In the genomic region with DNA sequence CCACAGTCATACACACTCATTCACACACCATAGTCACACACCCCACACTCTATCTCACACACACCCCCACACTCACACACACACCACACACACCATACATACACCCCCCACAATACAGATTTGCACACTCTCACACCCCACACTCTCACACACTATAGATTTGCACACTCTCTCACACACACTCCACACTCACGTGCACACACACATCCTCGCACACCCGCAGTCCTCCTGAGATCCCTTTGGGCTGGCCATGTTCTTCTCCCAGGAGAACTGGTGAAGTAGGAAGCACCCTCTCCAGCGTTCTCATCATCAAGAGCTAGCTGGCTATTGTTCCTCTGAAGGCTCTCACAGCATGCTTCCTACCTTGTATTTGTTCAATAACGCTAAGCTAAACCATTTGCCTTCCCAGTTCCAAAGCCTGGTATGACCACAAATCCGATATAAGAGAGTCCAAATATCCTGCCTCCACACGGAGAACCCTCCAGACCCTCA, we compare ENCODE assay signal across 30 cellular contexts.
A peak's percentile ranks its signal among the peaks of the same experiment; 100 is the strongest.
DNase-seq lines count a peak whose midpoint lies in the region; ATAC-seq, FAIRE-seq and TF ChIP-seq lines count a peak whose summit lies in the region.
"Had no signal": no experiment of that assay in that cellular context is flagged by ENCODE, and none has a peak within 500 bp of the region (broad histone marks: within the 10 kb centered on the region; RNA-seq: fewer than 3 reads in every experiment).

No MANE protein-coding gene starts in this region.

- H4K8ac ChIP-seq in IMR-90 (ENCODE audit: low read depth in 2 of 2, low read length in 2 of 2) (peak overlapping the region; percentile 93 to 95), H1 (ENCODE audit: extremely low read depth, insufficient read depth, low read length) (peak overlapping the region; percentile 4; the same call in 1 of the 2 replicates)

- BruUV-seq in IMR-90 (replicated peaks; lab: Mats Ljungman, UMichigan), result no TSS peak

- H2BK5ac ChIP-seq in IMR-90 (ENCODE audit: low read depth, low read length, poor library complexity, severe bottlenecking) (peak overlapping the region; percentile 91), H1 (ENCODE audit: low read depth, low read length) (peak overlapping the region; percentile 87)

- H4K20me1 ChIP-seq in IMR-90 (ENCODE audit: insufficient read depth, low read length) (no peaks in the 10 kb centered on the region), H1 (replicated peaks in 1 of 2; ENCODE audit: control insufficient read depth in 1 of 2, insufficient read depth in 2 of 2, low read length in 2 of 2) (peaks cover 0 to 4% of the 10 kb centered on the region in 2 experiments), osteoblast (ENCODE audit: insufficient read depth, low read length) (no peaks in the 10 kb centered on the region)

- ATAC-seq in IMR-90 (ENCODE audit: low read depth), result no peak
- ATAC-seq: activated CD4-positive, CD25-positive, alpha-beta regulatory T cell treated with anti-CD3 and anti-CD28 coated beads, Interleukin-2, amount 50 U/mL, for 24 hours; naive thymus-derived CD8-positive, alpha-beta T cell had no signal

- in situ Hi-C loops in IMR-90 (cut with MboI; ENCODE audit: low sequenced_read_pairs), result no loop called here
- in situ Hi-C loops in GM13976 (cut with MboI; ENCODE audit: low sequenced_read_pairs, unreplicated experiment), result no loop called here

- peak overlapping the region; percentile 26; the same call in 1 of the 2 replicates for H3K27ac ChIP-seq in IMR-90 (ENCODE audit: insufficient read depth, low read length)
- no peak overlapping the region for H3K27ac ChIP-seq in H1 (ENCODE audit: low read depth, low read length)
- H3K27ac ChIP-seq in osteoblast (ENCODE audit: low read depth, low read length), result no peak overlapping the region
- H3K27ac ChIP-seq: gastroesophageal sphincter, left ventricle myocardium inferior, Peyer's patch, SJCRH30 had no signal

- TF ChIP-seq POLR2A in IMR-90 (IDR thresholded peaks at IDR 0.05; ENCODE audit: low read depth, low read length), result no peak
- no peak for TF ChIP-seq POLR2A in H1 (IDR thresholded peaks at IDR 0.05; ENCODE audit: control extremely low read depth in 1 of 2, low read depth in 2 of 2, low read length in 2 of 2)

- TF ChIP-seq RAD21 in IMR-90 (IDR thresholded peaks at IDR 0.05; ENCODE audit: low read length) (no peak), H1 (IDR thresholded peaks at IDR 0.05 in 1 of 2, conservative IDR thresholded peaks at IDR 0.05 in 1 of 2; ENCODE audit: low read depth in 2 of 2, low read length in 2 of 2) (no peak)

- H3K79me2 ChIP-seq in H1 (ENCODE audit: control insufficient read depth in 1 of 2, insufficient read depth in 2 of 2, low read length in 2 of 2) (no peaks in the 10 kb centered on the region), osteoblast (ENCODE audit: insufficient read depth, low read length) (no peaks in the 10 kb centered on the region)

- FAIRE-seq in H1 (lab: Jason Lieb, UNC), result no peak
- FAIRE-seq: endometrium, GM19239, islet of Langerhans, TTC549 had no signal

- H2AFZ ChIP-seq in IMR-90 (replicated peaks; ENCODE audit: low read length, poor library complexity) (peak overlapping the region; percentile 59), H1 (ENCODE audit: low read length) (no peak overlapping the region), osteoblast (ENCODE audit: low read length) (peak overlapping the region; percentile 49)

- H4K5ac ChIP-seq in IMR-90 (ENCODE audit: low read depth, low read length), result peak overlapping the region; percentile 72; the same call in 1 of the 2 replicates
- no peak overlapping the region for H4K5ac ChIP-seq in H1 (ENCODE audit: insufficient read length, low read depth, low read length)

- H3K4me3 ChIP-seq in IMR-90 (ENCODE audit: insufficient read depth, low read depth, low read length) (no peak overlapping the region), H1 (ENCODE audit: extremely low read depth in 1 of 4, insufficient read depth in 2 of 4, low read depth in 3 of 4, low read length in 4 of 4) (no peak overlapping the region), osteoblast (ENCODE audit: insufficient read depth, low read length) (no peak overlapping the region)
- H3K4me3 ChIP-seq: gastroesophageal sphincter, left ventricle myocardium inferior, Peyer's patch, SJCRH30 had no signal

- peaks cover 8% of the 10 kb centered on the region; the same call in 1 of the 2 replicates for H3K23me2 ChIP-seq in H1 (ENCODE audit: low read depth, low read length)

- H3K27me3 ChIP-seq in IMR-90 (ENCODE audit: control insufficient read depth, insufficient read depth, low read length), result no peaks in the 10 kb centered on the region
- H3K27me3 ChIP-seq in H1 (replicated peaks in 1 of 4; ENCODE audit: control insufficient read depth in 3 of 4, extremely low read depth in 1 of 4, insufficient read depth in 3 of 4, low read length in 3 of 4), result no peaks in the 10 kb centered on the region
- peaks cover 12% of the 10 kb centered on the region for H3K27me3 ChIP-seq in osteoblast (ENCODE audit: insufficient read depth, low read length)
- H3K27me3 ChIP-seq: Peyer's patch had no signal

- H3K56ac ChIP-seq in IMR-90 (ENCODE audit: extremely low read depth, insufficient read depth, low read length) (peak overlapping the region; percentile 27), H1 (replicated peaks; ENCODE audit: insufficient read length, low read depth, low read length) (peak overlapping the region; percentile 9)

- CTCF ChIA-PET in IMR-90 (lab: Yijun Ruan, JAX) (interaction anchor here (0.7 to 1.0 kb wide), 2 partner anchors 21 to 998 kb away, joined by 3 read pairs; no protein-coding TSS in a partner anchor), H1 (lab: Charles Lee; ENCODE audit: partially characterized antibody) (interaction anchor here (0.7 to 1.2 kb wide), 4 partner anchors 20 to 241 kb away, joined by 3 to 4 read pairs (median 3); no protein-coding TSS in a partner anchor)

- DNase-seq in DMS53 (lab: John Stamatoyannopoulos, UW) (peak; percentile 90), IMR-90 (no peak), H1 (ENCODE audit: low read depth in 1 of 2, low spot score in 2 of 2) (no peak), osteoblast (ENCODE audit: insufficient read length, low spot score, missing footprints) (no peak), NCI-H2107 (lab: John Stamatoyannopoulos, UW) (no peak), inferior parietal cortex (ENCODE audit: extremely low spot score) (no peak), DMS79 treated with DMSO at 0.1 percent for 48 hours (lab: John Stamatoyannopoulos, UW) (no peak), GM13976 (ENCODE audit: low spot score) (no peak)
- DNase-seq: activated CD4-positive, alpha-beta T cell treated with anti-CD3 and anti-CD28 coated beads, Interleukin-2, amount 50 U/mL, for 48 hours; activated naive CD4-positive, alpha-beta T cell treated with anti-CD3 and anti-CD28 coated beads, Interleukin-2, amount 50 U/mL, for 16 hours; caudate nucleus; CD4-positive, alpha-beta memory T cell; DMS79; GF-D8; left ventricle myocardium inferior; midbrain; naive thymus-derived CD8-positive, alpha-beta T cell; NCI-H1105; NCI-H2029; NCI-H510A treated with DMSO at 0.1 percent for 48 hours; Peyer's patch; SJCRH30; stimulated activated naive CD8-positive, alpha-beta T cell treated with anti-CD3 and anti-CD28 coated beads, Interleukin-15, amount 100 ng/mL, for 72 hours; T-cell had no signal

- H4K91ac ChIP-seq in IMR-90 (ENCODE audit: insufficient read depth, low read depth, low read length), result peak overlapping the region; percentile 97
- H4K91ac ChIP-seq in H1 (replicated peaks; ENCODE audit: insufficient read length, low read length), result peak overlapping the region; percentile 99

- H2BK15ac ChIP-seq in IMR-90 (ENCODE audit: low read depth, low read length), result peak overlapping the region; percentile 100
- H2BK15ac ChIP-seq in H1 (ENCODE audit: low read length), result peak overlapping the region; percentile 84

- H3K36me3 ChIP-seq in IMR-90 (ENCODE audit: control insufficient read depth, insufficient read depth, low read length) (no peaks in the 10 kb centered on the region), H1 (ENCODE audit: control insufficient read depth in 2 of 4, insufficient read depth in 4 of 4, low read length in 3 of 4) (no peaks in the 10 kb centered on the region), osteoblast (ENCODE audit: insufficient read depth, low read length) (no peaks in the 10 kb centered on the region)
- H3K36me3 ChIP-seq: gastroesophageal sphincter, left ventricle myocardium inferior, Peyer's patch, SJCRH30 had no signal

- peak overlapping the region; percentile 100 for H2AK5ac ChIP-seq in IMR-90 (ENCODE audit: low read depth, low read length)
- peak overlapping the region; percentile 100 for H2AK5ac ChIP-seq in H1 (ENCODE audit: low read depth, low read length)

- H3K79me1 ChIP-seq in IMR-90 (ENCODE audit: low read depth in 1 of 2, low read length in 2 of 2), result peaks cover 0 to 9% of the 10 kb centered on the region in 2 experiments; a peak in 2 of 4 replicates
- no peaks in the 10 kb centered on the region for H3K79me1 ChIP-seq in H1 (ENCODE audit: low read depth, low read length)

- H3K18ac ChIP-seq in IMR-90 (ENCODE audit: low read depth, low read length) (peak overlapping the region; percentile 58), H1 (ENCODE audit: extremely low read depth, low read length) (peak overlapping the region; percentile 49; the same call in 1 of the 2 replicates)

- POLR2A ChIA-PET in IMR-90 (lab: Charles Lee; ENCODE audit: unreplicated experiment) (no interaction called here), H1 (lab: Charles Lee; ENCODE audit: partially characterized antibody) (interaction anchor here (0.7 kb wide), 1 partner anchor 143 kb away, joined by 3 read pairs; no protein-coding TSS in a partner anchor)

- H2BK120ac ChIP-seq in IMR-90 (ENCODE audit: low read depth, low read length) (peak overlapping the region; percentile 99), H1 (replicated peaks; ENCODE audit: low read depth, low read length) (peak overlapping the region; percentile 73)

- H3K4me2 ChIP-seq in IMR-90 (ENCODE audit: low read depth, low read length), result no peak overlapping the region
- peak overlapping the region in 1 of 2 experiments; percentile 1; a peak in 1 of 4 replicates for H3K4me2 ChIP-seq in H1 (ENCODE audit: insufficient read depth in 1 of 2, low read depth in 2 of 2, low read length in 2 of 2)
- no peak overlapping the region for H3K4me2 ChIP-seq in osteoblast (ENCODE audit: insufficient read depth, low read length)

- H3K14ac ChIP-seq in IMR-90 (replicated peaks; ENCODE audit: low read depth, low read length) (peak overlapping the region; percentile 95), H1 (ENCODE audit: insufficient read length) (no peak overlapping the region)

- H3K4ac ChIP-seq in IMR-90 (ENCODE audit: low read depth, low read length) (peak overlapping the region; percentile 97), H1 (replicated peaks; ENCODE audit: insufficient read length, low read depth, low read length) (peak overlapping the region; percentile 47)

- peak overlapping the region; percentile 76 for H2AK9ac ChIP-seq in IMR-90 (replicated peaks; ENCODE audit: low read depth, low read length, poor library complexity)

- no peak for TF ChIP-seq EP300 in H1 (IDR thresholded peaks at IDR 0.05; ENCODE audit: borderline replicate concordance in 1 of 2, low read depth in 2 of 2, low read length in 2 of 2)

- H3K4me1 ChIP-seq in IMR-90 (ENCODE audit: control insufficient read depth, insufficient read depth, low read length) (peaks cover 5% of the 10 kb centered on the region; the same call in 1 of the 2 replicates), H1 (replicated peaks in 1 of 4; ENCODE audit: control insufficient read depth in 3 of 4, insufficient read depth in 4 of 4, low read length in 3 of 4) (peaks cover 7 to 28% (median 21%) of the 10 kb centered on the region in 4 experiments), osteoblast (ENCODE audit: insufficient read depth, low read length) (no peaks in the 10 kb centered on the region)
- H3K4me1 ChIP-seq: gastroesophageal sphincter, left ventricle myocardium inferior, Peyer's patch, SJCRH30 had no signal

- H3K23ac ChIP-seq in IMR-90 (ENCODE audit: low read depth, low read length) (peak overlapping the region; percentile 96), H1 (ENCODE audit: insufficient read length) (no peak overlapping the region)

- dilution Hi-C loops in IMR-90 (cut with HindIII; ENCODE audit: low sequenced_read_pairs, unreplicated experiment), result no loop called here

- 84% methylated on average over 4 of the region's 7 CpGs; no CpG with 5 or more reads in 1 of the 2 experiments for WGBS in IMR-90 (ENCODE audit: extremely low coverage in 2 of 2, insufficient read length in 1 of 2), 2 experiments
- 73% methylated on average over 7 of the region's 7 CpGs; no CpG with 5 or more reads in 1 of the 2 experiments for WGBS in H1 (ENCODE audit: extremely low coverage in 1 of 2, insufficient coverage in 1 of 2, insufficient read length in 1 of 2, insufficient replicate concordance in 2 of 2, low coverage in 1 of 2, low lambda C conversion rate in 2 of 2, missing lambda C conversion rate in 1 of 2), 2 experiments

- H2BK20ac ChIP-seq in IMR-90 (ENCODE audit: low read depth, low read length) (peak overlapping the region; percentile 97), H1 (ENCODE audit: low read length) (peak overlapping the region; percentile 92)

- intact Hi-C loops in IMR-90 (cut with micrococcal nuclease), result no loop called here

- H3K9ac ChIP-seq in IMR-90 (ENCODE audit: low read depth, low read length) (no peak overlapping the region), H1 (replicated peaks in 1 of 4; ENCODE audit: extremely low read depth in 1 of 4, low read depth in 3 of 4, low read length in 3 of 4) (no peak overlapping the region)

- H2BK12ac ChIP-seq in H1 (ENCODE audit: low read depth, low read length), result peak overlapping the region; percentile 100; the same call in 1 of the 2 replicates

- no peaks in the 10 kb centered on the region for H3K9me3 ChIP-seq in IMR-90 (ENCODE audit: control insufficient read depth, insufficient read depth, low read length)
- H3K9me3 ChIP-seq in H1 (ENCODE audit: insufficient read depth in 2 of 2, low read depth in 1 of 2, low read length in 1 of 2), result no peaks in the 10 kb centered on the region
- no peaks in the 10 kb centered on the region for H3K9me3 ChIP-seq in osteoblast (ENCODE audit: low read depth, low read length)
- H3K9me3 ChIP-seq: gastroesophageal sphincter, left ventricle myocardium inferior, Peyer's patch, SJCRH30 had no signal

- peaks cover 13% of the 10 kb centered on the region for H3K9me1 ChIP-seq in IMR-90 (ENCODE audit: insufficient read depth, low read length)

- TF ChIP-seq CTCF in IMR-90 (conservative IDR thresholded peaks at IDR 0.05; ENCODE audit: low read depth, low read length) (no peak), H1 (IDR thresholded peaks at IDR 0.05; ENCODE audit: control extremely low read depth in 1 of 3, insufficient read depth in 1 of 3, low read depth in 1 of 3, low read length in 3 of 3) (no peak), osteoblast (IDR thresholded peaks at IDR 0.05; ENCODE audit: extremely low read depth, low read depth, low read length) (no peak), GM13976 (IDR thresholded peaks at IDR 0.05; ENCODE audit: borderline replicate concordance, control extremely low read depth, extremely low read depth, insufficient read depth, missing control alignments) (no peak)
